In genomic region chr6:51855310-51856082, GRCh38 we compare ENCODE assay signal across 8 cellular contexts.
DNase-seq lines count a peak whose midpoint lies in the region; ATAC-seq and TF ChIP-seq lines count a peak whose summit lies in the region.

No MANE protein-coding gene starts in this region.

- no peaks in the 10 kb centered on the region for H3K9me3 ChIP-seq in left ventricle myocardium inferior (replicated peaks)

- TF ChIP-seq CTCF in left ventricle myocardium inferior (IDR thresholded peaks at IDR 0.05; ENCODE audit: borderline replicate concordance) (peak; percentile 67), fibroblast of the aortic adventitia (IDR thresholded peaks at IDR 0.05; ENCODE audit: insufficient read depth, low read length) (peak; percentile 55)

- intact Hi-C loops in left ventricle myocardium inferior (cut with micrococcal nuclease) (loop anchor here (10.0 kb wide), 1 partner anchor 169 kb away; no protein-coding TSS in a partner anchor), Right ventricle myocardium superior (cut with DNase I) (no loop called here)

- H3K4me3 ChIP-seq in left ventricle myocardium inferior (no peak overlapping the region), fibroblast of the aortic adventitia (ENCODE audit: low read depth, low read length) (no peak overlapping the region)

- ATAC-seq in Right ventricle myocardium superior (ENCODE audit: poor library complexity), result no peak
- ATAC-seq in GM21717 (IDR thresholded peaks at IDR 0.05; ENCODE audit: unreplicated experiment), result peak; percentile 73

- peaks cover 27% of the 10 kb centered on the region for H3K27me3 ChIP-seq in left ventricle myocardium inferior (ENCODE audit: low read depth)

- H3K36me3 ChIP-seq in left ventricle myocardium inferior, result no peaks in the 10 kb centered on the region

- no peak overlapping the region for H3K27ac ChIP-seq in left ventricle myocardium inferior (replicated peaks)

- DNase-seq in left ventricle myocardium inferior, result no peak
- no peak for DNase-seq in Right ventricle myocardium superior
- DNase-seq in NAMALWA (ENCODE audit: low spot score), result peak; percentile 78
- DNase-seq in SKM-1 treated with dmso at 0.1 percent for 144 hours (lab: John Stamatoyannopoulos, UW; ENCODE audit: unreplicated experiment), result peak; percentile 59
- DNase-seq in fibroblast of the aortic adventitia (ENCODE audit: low read depth), result peak; percentile 59
- DNase-seq in putamen (ENCODE audit: low spot score), result peak; percentile 11
- DNase-seq in NCI-H226, result no peak

- H3K4me1 ChIP-seq in left ventricle myocardium inferior, result no peaks in the 10 kb centered on the region

Comparison
In these comparisons a context has a peak if more than half of its experiments do, and no peak if none do; other contexts are left out.
1. DNase-seq: peak in NAMALWA (single experiment), SKM-1 treated with dmso at 0.1 percent for 144 hours (single experiment), fibroblast of the aortic adventitia (single experiment) and putamen (single experiment); none in left ventricle myocardium inferior (single experiment), Right ventricle myocardium superior (single experiment) and NCI-H226 (single experiment).